8 cellular contexts compared by ENCODE assay signal in genomic region chr6:73452107-73452461, GRCh38. TPM values are rescaled to one million over a fixed set of nuclear protein-coding genes. Genes with fewer than 3 reads are reported as not detected.
DNase-seq lines count a peak whose midpoint lies in the region; ATAC-seq and TF ChIP-seq lines count a peak whose summit lies in the region.

Gene CGAS (minus strand): TSS chr6:73452297. CDS start chr6:73452181, 116 bp downstream.

- peak in 1 of 2 donors; percentile 26 for TF ChIP-seq POLR2A in adrenal gland (IDR thresholded peaks at IDR 0.05)
- TF ChIP-seq POLR2A in gastrocnemius medialis (IDR thresholded peaks at IDR 0.05), result peak; percentile 29 to 52

- TF ChIP-seq CTCF in AG09309 (IDR thresholded peaks at IDR 0.05; ENCODE audit: control insufficient read depth, insufficient read depth, low read depth, low read length, missing control alignments), result no peak
- no peak for TF ChIP-seq CTCF in adrenal gland (IDR thresholded peaks at IDR 0.05)
- TF ChIP-seq CTCF in gastrocnemius medialis (IDR thresholded peaks at IDR 0.05 in 4 of 5, conservative IDR thresholded peaks at IDR 0.05 in 1 of 5), result no peak

- H3K4me3 ChIP-seq in AG09309 (ENCODE audit: control insufficient read depth, low read depth, low read length) (peak within 1 kb of the TSS; percentile 67), adrenal gland (peak within 1 kb of the TSS in 3 of 4 donors; percentile 24 to 72 (median 41)), right cardiac atrium (ENCODE audit: low read length) (peak within 1 kb of the TSS; percentile 83), gastrocnemius medialis (peak within 1 kb of the TSS; percentile 63 to 93 (median 70))

- H3K9me3 ChIP-seq in adrenal gland (replicated peaks in 1 of 3), result no peaks in the 10 kb centered on the region
- no peaks in the 10 kb centered on the region for H3K9me3 ChIP-seq in right cardiac atrium (ENCODE audit: control insufficient read depth, low read length)
- no peaks in the 10 kb centered on the region for H3K9me3 ChIP-seq in gastrocnemius medialis

- H3K27me3 ChIP-seq in adrenal gland (no peaks in the 10 kb centered on the region), right cardiac atrium (ENCODE audit: control insufficient read depth, insufficient read depth) (no peaks in the 10 kb centered on the region), gastrocnemius medialis (peaks cover 7 to 33% (median 19%) of the 10 kb centered on the region in 3 donors)

- WGBS in adrenal gland, 4 donors, result 6 to 15% (median 11%) methylated on average over 3 to 23 of the region's 23 CpGs
- WGBS in right cardiac atrium, result 7% methylated on average over 23 of the region's 23 CpGs

- H3K27ac ChIP-seq in adrenal gland (peak within 1 kb of the TSS; percentile 14 to 81 (median 66)), right cardiac atrium (ENCODE audit: low read length) (peak within 1 kb of the TSS; percentile 76), gastrocnemius medialis (peak within 1 kb of the TSS; percentile 58 to 80 (median 74))

- intact Hi-C loops in adrenal gland (cut with DNase I), result no loop called here
- intact Hi-C loops in right cardiac atrium (cut with DNase I), result no loop called here
- intact Hi-C loops in gastrocnemius medialis (cut with DNase I; ENCODE audit: low total_unique reads), result no loop called here

- DNase-seq in AG09309 (ENCODE audit: low read depth), result peak; percentile 25
- peak; percentile 60 for DNase-seq in T follicular helper cell (ENCODE audit: low read depth)
- peak; percentile 62 to 81 (median 69) for DNase-seq in adrenal gland
- DNase-seq in right cardiac atrium, result peak; percentile 84 to 93 (median 93)
- peak; percentile 43 to 45 for DNase-seq in gastrocnemius medialis
- no peak for DNase-seq in OCI-M2 (lab: John Stamatoyannopoulos, UW; ENCODE audit: unreplicated experiment)

- H3K4me1 ChIP-seq in adrenal gland (replicated peaks in 1 of 2) (no peaks in the 10 kb centered on the region), right cardiac atrium (ENCODE audit: control insufficient read depth, insufficient read depth, low read length) (no peaks in the 10 kb centered on the region), gastrocnemius medialis (peaks cover 4 to 16% of the 10 kb centered on the region in 2 donors)

- H3K36me3 ChIP-seq in adrenal gland (replicated peaks in 1 of 2) (no peaks in the 10 kb centered on the region), gastrocnemius medialis (no peaks in the 10 kb centered on the region)

- in situ Hi-C loops in gastrocnemius medialis (cut with MboI; ENCODE audit: low sequenced_read_pairs in 4 of 4), result no loop called here

- ATAC-seq in GM18909 (IDR thresholded peaks at IDR 0.05; ENCODE audit: poor library complexity, unreplicated experiment) (peak; percentile 75), HG03196 (IDR thresholded peaks at IDR 0.05; ENCODE audit: unreplicated experiment) (peak; percentile 76), right cardiac atrium (peak; percentile 95 to 97), gastrocnemius medialis (peak; percentile 70 to 75)

RNA-seq across cellular contexts. Expression of gene CGAS, which starts in this region (rescaled TPM):
- total RNA-seq in adrenal gland, result 1 to 10 TPM; 1.3 to 7.8 (median 3.3) TPM
- 1 to 10 TPM; 1.0 to 1.2 (median 1.2) TPM for polyA plus RNA-seq in adrenal gland
- 1 to 10 TPM in 3 of 4 donors, under 1 TPM in 1; 0.79 to 2.9 (median 1.9) TPM for total RNA-seq in right cardiac atrium
- 0.91 TPM for polyA plus RNA-seq in right cardiac atrium
- total RNA-seq in gastrocnemius medialis, result 1 to 10 TPM in 2 of 4 donors, under 1 TPM in 2; 0.49 to 1.6 (median 1.2) TPM
